Comparison of ENCODE assay signal across 29 cellular contexts in the genomic region with DNA sequence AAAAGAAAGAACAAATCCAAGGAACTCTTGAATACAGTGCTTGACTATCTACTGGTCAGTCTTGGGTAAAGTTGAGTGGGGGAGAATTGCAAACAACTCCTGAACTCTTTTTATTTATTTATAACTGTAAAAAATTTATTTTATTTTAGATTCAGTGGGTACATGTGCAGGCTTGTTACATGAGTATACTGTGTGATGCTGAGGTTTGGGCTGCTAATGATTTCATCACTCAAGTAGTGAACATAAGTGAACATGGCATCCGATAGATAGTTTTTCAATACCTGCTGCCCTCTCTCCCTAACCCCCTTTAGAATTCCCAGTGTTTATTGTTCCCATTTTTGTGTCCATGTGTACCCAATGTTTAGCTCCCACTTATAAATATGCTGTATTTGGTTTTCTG. TPM values are rescaled to one million over a fixed set of nuclear protein-coding genes. Genes with fewer than 3 reads are reported as not detected.
"Had no signal": no experiment of that assay in that cellular context is flagged by ENCODE, and none has a peak within 500 bp of the region (broad histone marks: within the 10 kb centered on the region; RNA-seq: fewer than 3 reads in every experiment).

No MANE protein-coding gene starts in this region.

- H3K36me3 ChIP-seq: stomach, suprapubic skin, thoracic aorta, thyroid gland, tibial artery, tibial nerve, transverse colon, upper lobe of right lung, uterus, vagina had no signal

- H3K9me3 ChIP-seq: suprapubic skin, testis, thyroid gland, tibial artery, transverse colon, upper lobe of right lung, uterus, vagina had no signal

- H3K27ac ChIP-seq: stomach, suprapubic skin, testis, thoracic aorta, thyroid gland, tibial artery, tibial nerve, transverse colon, upper lobe of right lung, uterus, vagina had no signal

- DNase-seq: stimulated activated CD4-positive, alpha-beta T cell treated with anti-CD3 and anti-CD28 coated beads, Interleukin-2, amount 100 ng/mL, for 24 hours; stimulated activated CD4-positive, alpha-beta T cell treated with anti-CD3 and anti-CD28 coated beads, Interleukin-2, amount 100 ng/mL, for 48 hours; stimulated activated CD4-positive, alpha-beta T cell treated with anti-CD3 and anti-CD28 coated beads, Interleukin-4, amount 100 ng/mL, for 1 hour; stimulated activated CD4-positive, alpha-beta T cell treated with anti-CD3 and anti-CD28 coated beads, Interleukin-4, amount 100 ng/mL, for 24 hours; stimulated activated CD4-positive, alpha-beta T cell treated with anti-CD3 and anti-CD28 coated beads, Interleukin-4, amount 100 ng/mL, for 4 hours; stimulated activated CD8-positive, alpha-beta memory T cell treated with anti-CD3 and anti-CD28 coated beads, Interleukin-4, amount 100 ng/mL, for 48 hours; stimulated activated naive B cell treated with anti-CD40 and anti-IgM and Interleukin-4, amounts not matched to agents 10 μg/mL and 1 μg/mL and 100 μg/mL, for 72 hours; stimulated activated naive CD4-positive, alpha-beta T cell; stimulated activated naive CD4-positive, alpha-beta T cell treated with Interleukin-2 at 50 U/mL for 16 hours; stimulated activated naive CD8-positive, alpha-beta T cell treated with anti-CD3 and anti-CD28 coated beads, Interleukin-15, amount 100 ng/mL, for 72 hours; stomach; substantia nigra; testis; thyroid gland; tibial artery; transverse colon; trophoblast cell; upper lobe of right lung; uterus had no signal

- H3K27me3 ChIP-seq: stomach, suprapubic skin, testis, thyroid gland, tibial artery, tibial nerve, transverse colon, upper lobe of right lung, uterus, vagina had no signal

- H3K4me3 ChIP-seq: stomach, suprapubic skin, testis, thoracic aorta, thyroid gland, tibial artery, tibial nerve, transverse colon, upper lobe of right lung, uterus, vagina had no signal

- H3K4me1 ChIP-seq: uterus had no signal

- ATAC-seq: stimulated activated effector memory CD8-positive, alpha-beta T cell treated with anti-CD3 and anti-CD28 coated beads, Interleukin-12 subunit alpha, Interleukin-12 subunit beta, amount 100 ng/mL, for 72 hours; stimulated activated memory B cell treated with anti-CD40 and anti-IgM and Interleukin-4, amounts not matched to agents 10 μg/mL and 1 μg/mL and 100 μg/mL, for 72 hours; stimulated activated naive B cell treated with anti-CD40 and anti-IgM and Interleukin-4, amounts not matched to agents 10 μg/mL and 1 μg/mL and 100 μg/mL, for 72 hours; stimulated activated naive CD8-positive, alpha-beta T cell treated with anti-CD3 and anti-CD28 coated beads, Interleukin-15, amount 100 ng/mL, for 72 hours; upper lobe of right lung had no signal

RNA-seq across cellular contexts. Expression of a gene that starts 3.2 kb away (rescaled TPM):
- total RNA-seq: stomach, subcutaneous adipose tissue, suprapubic skin, temporal lobe, thoracic aorta, tibial nerve, transverse colon, upper lobe of right lung, ureter, uterus, vagina had no signal
- polyA plus RNA-seq: stomach, urinary bladder had no signal
